10 cellular contexts compared by ENCODE assay signal in the genomic region with DNA sequence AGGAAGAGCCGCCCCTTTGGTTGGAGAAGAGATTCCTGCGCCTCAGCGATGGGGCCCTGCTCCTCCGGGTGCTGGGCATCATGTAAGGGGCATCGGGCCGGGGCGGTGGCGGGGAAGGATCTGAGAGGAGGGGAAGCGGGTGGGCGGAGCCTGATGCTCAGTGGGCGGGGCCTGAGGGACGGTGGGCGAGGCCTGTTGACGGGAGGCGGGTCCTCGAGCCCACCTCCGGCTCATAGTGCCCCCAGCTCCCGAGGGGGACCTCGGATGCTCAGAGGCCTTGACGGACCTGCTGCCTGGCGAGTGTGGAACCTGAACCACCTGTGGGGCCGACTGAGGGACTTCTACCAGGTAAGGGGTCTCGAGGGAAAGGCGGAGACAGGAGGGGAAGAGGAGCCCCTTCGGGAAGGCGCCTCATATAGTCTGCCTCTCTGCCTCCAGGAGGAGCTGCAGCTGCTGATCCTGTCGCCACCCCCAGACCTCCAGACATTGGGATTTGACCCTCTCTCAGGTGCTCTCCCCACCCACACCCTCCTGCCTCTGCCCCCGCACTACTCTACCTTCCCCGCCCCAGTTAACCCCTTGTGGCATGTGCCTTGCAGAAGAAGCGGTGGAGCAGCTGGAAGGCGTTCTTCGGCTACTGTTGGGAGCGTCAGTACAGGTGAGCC. TPM values are rescaled to one million over a fixed set of nuclear protein-coding genes. Genes with fewer than 3 reads are reported as not detected.
DNase-seq lines count a peak whose midpoint lies in the region; ATAC-seq and TF ChIP-seq lines count a peak whose summit lies in the region.
"Had no signal": no experiment of that assay in that cellular context is flagged by ENCODE, and none has a peak within 500 bp of the region (broad histone marks: within the 10 kb centered on the region; RNA-seq: fewer than 3 reads in every experiment).

No MANE protein-coding gene starts in this region.

- no peak overlapping the region for H3K9ac ChIP-seq in GM23248

- H3K9me3 ChIP-seq in GM23248 (ENCODE audit: low read depth) (no peaks in the 10 kb centered on the region), thymus (ENCODE audit: control insufficient read depth) (no peaks in the 10 kb centered on the region)
- no peaks in the 10 kb centered on the region for H3K9me3 ChIP-seq in naive thymus-derived CD4-positive, alpha-beta T cell (ENCODE audit: control insufficient read depth in 2 of 3, low read length in 3 of 3)

- H3K27ac Mint-ChIP-seq in T-cell, result peak overlapping the region; percentile 94 to 95
- peak overlapping the region; percentile 88 to 98 (median 94) for H3K27ac Mint-ChIP-seq in naive thymus-derived CD4-positive, alpha-beta T cell

- no peak overlapping the region for H3K4me3 ChIP-seq in GM23248
- no peak overlapping the region for H3K4me3 ChIP-seq in astrocyte of the cerebellum (ENCODE audit: low read depth, low read length)
- peak overlapping the region; percentile 73 for H3K4me3 ChIP-seq in naive thymus-derived CD4-positive, alpha-beta T cell (ENCODE audit: low read length)
- peak overlapping the region; percentile 64 for H3K4me3 ChIP-seq in thymus (ENCODE audit: low read length)
- H3K4me3 ChIP-seq: cardiac muscle cell had no signal

- TF ChIP-seq CTCF in astrocyte of the cerebellum (IDR thresholded peaks at IDR 0.05; ENCODE audit: low read depth, low read length, missing control alignments), result peak; percentile 11

- 19 to 30% methylated on average over 15 to 33 of the region's 33 CpGs for WGBS in GM23248 (ENCODE audit: low coverage in 1 of 2, low lambda C conversion rate in 2 of 2, missing lambda C conversion rate in 2 of 2), 2 experiments
- 23% methylated on average over 33 of the region's 33 CpGs for WGBS in thymus

- ATAC-seq in T-cell (replicated peaks in 1 of 4) (peak; percentile 48 to 58 (median 56)), GM18517 (IDR thresholded peaks at IDR 0.05; ENCODE audit: unreplicated experiment) (no peak)
- peak; percentile 55 for ATAC-seq in naive thymus-derived CD4-positive, alpha-beta T cell

- peaks cover 23% of the 10 kb centered on the region for H3K36me3 Mint-ChIP-seq in T-cell
- H3K36me3 Mint-ChIP-seq in naive thymus-derived CD4-positive, alpha-beta T cell, result peaks cover 0 to 16% (median 13%) of the 10 kb centered on the region in 5 donors

- H3K4me3 Mint-ChIP-seq in T-cell, result peak overlapping the region; percentile 82 to 92 (median 83)
- peak overlapping the region; percentile 81 to 91 (median 88) for H3K4me3 Mint-ChIP-seq in naive thymus-derived CD4-positive, alpha-beta T cell

- H3K27me3 Mint-ChIP-seq in T-cell, result no peaks in the 10 kb centered on the region
- H3K27me3 Mint-ChIP-seq in naive thymus-derived CD4-positive, alpha-beta T cell, result peaks cover 0 to 2% (median 0%) of the 10 kb centered on the region in 5 donors

- peaks cover 36 to 48% (median 46%) of the 10 kb centered on the region in 3 donors for H3K4me1 Mint-ChIP-seq in T-cell
- H3K4me1 Mint-ChIP-seq in naive thymus-derived CD4-positive, alpha-beta T cell, result peaks cover 20 to 49% (median 30%) of the 10 kb centered on the region in 7 donors

- H3K36me3 ChIP-seq in GM23248 (ENCODE audit: low read depth) (no peaks in the 10 kb centered on the region), thymus (ENCODE audit: control insufficient read depth, insufficient read depth) (peaks cover 27% of the 10 kb centered on the region)
- peaks cover 0 to 30% (median 12%) of the 10 kb centered on the region in 3 experiments for H3K36me3 ChIP-seq in naive thymus-derived CD4-positive, alpha-beta T cell (ENCODE audit: control insufficient read depth in 2 of 3, insufficient read depth in 3 of 3, low read length in 3 of 3)
- H3K36me3 ChIP-seq: cardiac muscle cell had no signal

- H3K4me2 ChIP-seq in GM23248 (ENCODE audit: unreplicated experiment), result no peak overlapping the region

- H2AFZ ChIP-seq in GM23248, result no peak overlapping the region

- no peak overlapping the region for H3K27ac ChIP-seq in GM23248
- peak overlapping the region; percentile 89 for H3K27ac ChIP-seq in naive thymus-derived CD4-positive, alpha-beta T cell (ENCODE audit: low read depth, low read length)
- H3K27ac ChIP-seq in thymus (ENCODE audit: low read depth), result peak overlapping the region; percentile 86
- H3K27ac ChIP-seq: C4-2B, cardiac muscle cell had no signal

- H3K27me3 ChIP-seq in GM23248 (replicated peaks; ENCODE audit: insufficient read depth), result no peaks in the 10 kb centered on the region
- H3K27me3 ChIP-seq in naive thymus-derived CD4-positive, alpha-beta T cell (ENCODE audit: control insufficient read depth in 2 of 2, insufficient read depth in 2 of 2, low read length in 2 of 2), result no peaks in the 10 kb centered on the region
- H3K27me3 ChIP-seq in thymus (ENCODE audit: control insufficient read depth, insufficient read depth), result no peaks in the 10 kb centered on the region
- H3K27me3 ChIP-seq: cardiac muscle cell had no signal

- H3K9me2 ChIP-seq in GM23248 (ENCODE audit: insufficient read depth), result no peaks in the 10 kb centered on the region

- no peaks in the 10 kb centered on the region for H3K9me3 Mint-ChIP-seq in T-cell
- no peaks in the 10 kb centered on the region for H3K9me3 Mint-ChIP-seq in naive thymus-derived CD4-positive, alpha-beta T cell

- DNase-seq in 8988T (peak; percentile 45), GM23248 (peak; percentile 25), T-cell (peak; percentile 22 to 76 (median 62)), astrocyte of the cerebellum (ENCODE audit: low read depth) (no peak), NCI-H2107 treated with DMSO at 0.1 percent for 48 hours (lab: John Stamatoyannopoulos, UW; ENCODE audit: unreplicated experiment) (no peak)
- DNase-seq in naive thymus-derived CD4-positive, alpha-beta T cell, result peak; percentile 53 to 88 (median 67)

- CTCF ChIA-PET in T-cell (lab: Charles Lee), result interaction anchor here in 1 of 2 donors (1.0 to 1.3 kb wide), 2 partner anchors 23 kb away, joined by 5 to 14 read pairs; partner anchors contain the start of genes PRDX5 and TRMT112
- CTCF ChIA-PET in naive thymus-derived CD4-positive, alpha-beta T cell (lab: Charles Lee), result interaction anchor here (1.3 kb wide), 1 partner anchor 23 kb away, joined by 5 read pairs; the partner anchor contains the start of genes PRDX5 and TRMT112

- intact Hi-C loops in naive thymus-derived CD4-positive, alpha-beta T cell (cut with micrococcal nuclease), result loop anchor here (1.0 to 2.0 kb wide), 6 partner anchors 18 to 71 kb away; partner anchors contain the start of genes ESRRA (in 2 of the 2), RPS6KA4 (in 2 of the 2), PRDX5 (in 1 of the 2) and TRMT112 (in 1 of the 2)

- H3K4me1 ChIP-seq in GM23248 (ENCODE audit: insufficient read depth), result no peaks in the 10 kb centered on the region
- peaks cover 29 to 30% of the 10 kb centered on the region in 2 donors for H3K4me1 ChIP-seq in naive thymus-derived CD4-positive, alpha-beta T cell (ENCODE audit: control insufficient read depth in 2 of 2, insufficient read depth in 2 of 2, low read length in 2 of 2)
- peaks cover 24% of the 10 kb centered on the region for H3K4me1 ChIP-seq in thymus (ENCODE audit: control insufficient read depth, insufficient read depth, low read length)

- no peaks in the 10 kb centered on the region for H4K20me1 ChIP-seq in GM23248 (ENCODE audit: insufficient read depth)

- POLR2A ChIA-PET in T-cell (lab: Charles Lee), result interaction anchor here in 1 of 2 donors (0.5 to 1.9 kb wide), 2 partner anchors 23 to 1459 kb away, joined by 4 to 6 read pairs; partner anchors contain the start of genes PRDX5 and TRMT112
- POLR2A ChIA-PET in naive thymus-derived CD4-positive, alpha-beta T cell (lab: Charles Lee), result interaction anchor here (1.2 to 3.6 kb wide), 3 partner anchors 23 to 136 kb away, joined by 7 to 38 read pairs (median 12); partner anchors contain the start of genes FERMT3, PRDX5 and TRMT112

- H3F3A ChIP-seq in GM23248 (ENCODE audit: insufficient read depth), result no peaks in the 10 kb centered on the region

- in situ Hi-C loops in GM23248 (cut with MboI) (no loop called here), astrocyte of the cerebellum (cut with HindIII; ENCODE audit: low sequenced_read_pairs) (no loop called here)

- H3K79me2 ChIP-seq in GM23248 (ENCODE audit: insufficient read depth), result no peaks in the 10 kb centered on the region

RNA-seq across cellular contexts. Expression of gene CCDC88B, which starts 0.8 kb away (rescaled TPM):
- 1.8 TPM in 2 replicates for total RNA-seq in GM23248 (2014; rRNA removed; shearing (Covaris generic))
- polyA plus RNA-seq in GM23248 (2016; fragmentation: Nextera tagmentation; extraction: Ambion mirVana), result 2.6 and 3.1 TPM in 2 replicates
- total RNA-seq in T-cell, result 100 to 1,000 TPM; 132 to 144 (median 133) TPM
- 100 to 1,000 TPM in 3 of 5 experiments, 10 to 100 TPM in 2; 73.4 to 182 (median 116) TPM for total RNA-seq in naive thymus-derived CD4-positive, alpha-beta T cell
- polyA plus RNA-seq in naive thymus-derived CD4-positive, alpha-beta T cell, result 10 to 100 TPM; 12.8 to 35.1 TPM
- polyA plus RNA-seq in thymus, result 480 TPM

RNA-seq across cellular contexts. Expression of gene RPS6KA4, which starts 18.2 kb away (rescaled TPM):
- 61.0 and 81.8 TPM in 2 replicates for total RNA-seq in GM23248 (2014; rRNA removed; shearing (Covaris generic))
- polyA plus RNA-seq in GM23248 (2016; fragmentation: Nextera tagmentation; extraction: Ambion mirVana), result 12.2 and 13.6 TPM in 2 replicates
- 10 to 100 TPM; 16.5 to 48.7 (median 43.7) TPM for total RNA-seq in T-cell
- 10 to 100 TPM; 14.2 to 35.7 (median 27.9) TPM for total RNA-seq in naive thymus-derived CD4-positive, alpha-beta T cell
- polyA plus RNA-seq in naive thymus-derived CD4-positive, alpha-beta T cell, result 1 to 10 TPM; 4.6 to 7.7 TPM
- 24.6 TPM for polyA plus RNA-seq in thymus

RNA-seq across cellular contexts. Expression of gene PRDX5, which starts 22.9 kb away (rescaled TPM):
- 243 and 260 TPM in 2 replicates for total RNA-seq in GM23248 (2014; rRNA removed; shearing (Covaris generic))
- 436 and 451 TPM in 2 replicates for polyA plus RNA-seq in GM23248 (2016; fragmentation: Nextera tagmentation; extraction: Ambion mirVana)
- 10 to 100 TPM; 35.8 to 86.7 (median 71.7) TPM for total RNA-seq in T-cell
- 10 to 100 TPM; 41.4 to 99.2 (median 55.2) TPM for total RNA-seq in naive thymus-derived CD4-positive, alpha-beta T cell
- 100 to 1,000 TPM; 184 to 195 TPM for polyA plus RNA-seq in naive thymus-derived CD4-positive, alpha-beta T cell
- polyA plus RNA-seq in thymus, result 286 TPM

RNA-seq across cellular contexts. Expression of gene TRMT112, which starts 23.4 kb away (rescaled TPM):
- total RNA-seq in GM23248 (2014; rRNA removed; shearing (Covaris generic)), result 161 and 183 TPM in 2 replicates
- polyA plus RNA-seq in GM23248 (2016; fragmentation: Nextera tagmentation; extraction: Ambion mirVana) (269 and 282 TPM in 2 replicates), thymus (294 TPM)
- total RNA-seq in T-cell, result 100 to 1,000 TPM; 104 to 177 (median 151) TPM
- 100 to 1,000 TPM in 4 of 5 experiments, 10 to 100 TPM in 1; 90.9 to 208 (median 152) TPM for total RNA-seq in naive thymus-derived CD4-positive, alpha-beta T cell
- 100 to 1,000 TPM; 527 to 613 TPM for polyA plus RNA-seq in naive thymus-derived CD4-positive, alpha-beta T cell

RNA-seq across cellular contexts. Expression of gene ESRRA, which starts 35.5 kb away (rescaled TPM):
- 38.6 and 41.9 TPM in 2 replicates for total RNA-seq in GM23248 (2014; rRNA removed; shearing (Covaris generic))
- polyA plus RNA-seq in GM23248 (2016; fragmentation: Nextera tagmentation; extraction: Ambion mirVana) (17.2 and 18.1 TPM in 2 replicates), thymus (48.0 TPM)
- 10 to 100 TPM; 20.2 to 43.1 (median 39.7) TPM for total RNA-seq in T-cell
- total RNA-seq in naive thymus-derived CD4-positive, alpha-beta T cell, result 10 to 100 TPM; 23.7 to 42.0 (median 27.9) TPM
- 10 to 100 TPM in 1 of 2 donors, 1 to 10 TPM in 1; 5.3 to 12.9 TPM for polyA plus RNA-seq in naive thymus-derived CD4-positive, alpha-beta T cell

Comparison
In these comparisons a context has a peak if more than half of its experiments do, and no peak if none do; other contexts are left out.
1. DNase-seq: peak in 8988T (single experiment), GM23248 (single experiment), T-cell (34 of 34) and naive thymus-derived CD4-positive, alpha-beta T cell (9 of 9); none in astrocyte of the cerebellum (single experiment) and NCI-H2107 treated with DMSO at 0.1 percent for 48 hours (single experiment).
2. H3K4me3 ChIP-seq: peak in naive thymus-derived CD4-positive, alpha-beta T cell (single experiment) and thymus (single experiment); none in GM23248 (single experiment) and astrocyte of the cerebellum (single experiment).
3. RNA of gene CCDC88B, which starts 0.8 kb away (total RNA-seq): 132 to 144 TPM in T-cell and 73.4 to 182 TPM in naive thymus-derived CD4-positive, alpha-beta T cell; 1.8 TPM in GM23248; every median in the first group is over 10 times any median in the second.